Comparison of ENCODE assay signal across 18 cellular contexts in genomic region chr6:5623769-5624168, GRCh38.
DNase-seq lines count a peak whose midpoint lies in the region; ATAC-seq, FAIRE-seq and TF ChIP-seq lines count a peak whose summit lies in the region.
"Had no signal": no experiment of that assay in that cellular context is flagged by ENCODE, and none has a peak within 500 bp of the region (broad histone marks: within the 10 kb centered on the region; RNA-seq: fewer than 3 reads in every experiment).

No MANE protein-coding gene starts in this region.

- no peaks in the 10 kb centered on the region for H3K27me3 ChIP-seq in left ventricle myocardium inferior (ENCODE audit: low read depth)

- H3K27ac ChIP-seq in left ventricle myocardium inferior (replicated peaks) = peak overlapping the region; percentile 67

- peaks cover 0 to 8% (median 0%) of the 10 kb centered on the region in 3 donors for H3K36me3 Mint-ChIP-seq in naive thymus-derived CD8-positive, alpha-beta T cell

- intact Hi-C loops in Right ventricle myocardium inferior (cut with DNase I) (loop anchor here (10.0 kb wide), 1 partner anchor 141 kb away; no protein-coding TSS in a partner anchor), cardiac septum (cut with DNase I) (no loop called here), left ventricle myocardium inferior (cut with micrococcal nuclease) (no loop called here)

- H3K36me3 ChIP-seq in left ventricle myocardium inferior = no peaks in the 10 kb centered on the region

- H3K9me3 ChIP-seq in left ventricle myocardium inferior (replicated peaks) = peaks cover 9% of the 10 kb centered on the region

- no peaks in the 10 kb centered on the region for H3K27me3 Mint-ChIP-seq in naive thymus-derived CD8-positive, alpha-beta T cell
- H3K27me3 Mint-ChIP-seq: B cell; CD4-positive, alpha-beta T cell had no signal

- no peak overlapping the region for H3K4me3 Mint-ChIP-seq in naive thymus-derived CD8-positive, alpha-beta T cell
- H3K4me3 Mint-ChIP-seq: B cell; CD4-positive, alpha-beta T cell; GM23338; H9 had no signal

- peak overlapping the region in 7 of 10 donors; percentile 16 to 93 (median 62) for H3K27ac Mint-ChIP-seq in naive thymus-derived CD8-positive, alpha-beta T cell
- H3K27ac Mint-ChIP-seq: B cell; CD4-positive, alpha-beta T cell; H9 had no signal

- no peak for TF ChIP-seq CTCF in left ventricle myocardium inferior (IDR thresholded peaks at IDR 0.05; ENCODE audit: borderline replicate concordance)

- H3K9me3 Mint-ChIP-seq in naive thymus-derived CD8-positive, alpha-beta T cell = peaks cover 0 to under 1% (median 0%) of the 10 kb centered on the region in 9 donors
- H3K9me3 Mint-ChIP-seq: CD4-positive, alpha-beta T cell; GM23338; H9 had no signal

- peak; percentile 75 for ATAC-seq in Right ventricle myocardium inferior
- no peak for ATAC-seq in naive thymus-derived CD8-positive, alpha-beta T cell
- ATAC-seq in HG03520 (IDR thresholded peaks at IDR 0.05; ENCODE audit: unreplicated experiment) = no peak
- ATAC-seq: GM23338, HepG2 had no signal

- peaks cover 36% of the 10 kb centered on the region for H3K4me1 ChIP-seq in left ventricle myocardium inferior

- H3K4me3 ChIP-seq in left ventricle myocardium inferior = no peak overlapping the region
- H3K4me3 ChIP-seq: GM23338 had no signal

- no peak for DNase-seq in Right ventricle myocardium inferior (ENCODE audit: missing footprints)
- no peak for DNase-seq in cardiac septum (ENCODE audit: low spot score)
- DNase-seq in left ventricle myocardium inferior = no peak
- no peak for DNase-seq in naive thymus-derived CD8-positive, alpha-beta T cell
- DNase-seq in iPS-NIHi11 (ENCODE audit: low spot score) = no peak
- no peak for DNase-seq in activated T-cell treated with anti-CD3 and anti-CD28 coated beads for 4 hours
- no peak for DNase-seq in HTR-8/SVneo (ENCODE audit: insufficient read length, low spot score)
- DNase-seq: ACHN; C1 segment of cervical spinal cord; CD4-positive, alpha-beta T cell; DMS79; GDM1; H9 had no signal

- POLR2A ChIA-PET in naive thymus-derived CD8-positive, alpha-beta T cell (lab: Charles Lee) = interaction anchor here (0.6 kb wide), 1 partner anchor 107 kb away, joined by 4 read pairs; no protein-coding TSS in a partner anchor

- no peak for FAIRE-seq in HTR-8/SVneo (lab: Jason Lieb, UNC)
- FAIRE-seq: GM12892, HepG2 had no signal

- H3K4me1 Mint-ChIP-seq in naive thymus-derived CD8-positive, alpha-beta T cell = peaks cover 26 to 80% (median 61%) of the 10 kb centered on the region in 4 donors
